ENCODE assay signal across 9 cellular contexts in the genomic region with DNA sequence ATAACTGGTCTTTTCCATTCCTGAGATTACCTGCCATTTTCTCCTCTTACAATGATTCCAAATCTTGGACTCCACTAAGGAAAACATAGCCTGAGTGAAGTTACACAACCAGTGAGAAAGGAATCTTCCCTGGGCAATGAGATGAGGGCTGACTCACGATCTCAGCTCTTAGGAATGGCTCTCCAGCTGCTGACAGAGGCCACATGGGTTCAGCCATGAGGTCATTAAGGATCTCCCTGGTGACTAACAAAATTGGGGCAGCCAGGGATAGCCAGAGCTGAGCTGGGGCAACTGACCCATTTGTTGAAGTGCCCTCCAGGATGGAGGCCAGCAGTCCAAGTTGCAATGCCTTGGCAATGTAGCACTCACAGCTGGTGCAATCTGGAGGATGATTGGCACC.
DNase-seq lines count a peak whose midpoint lies in the region; ATAC-seq, FAIRE-seq and TF ChIP-seq lines count a peak whose summit lies in the region.
"Had no signal": no experiment of that assay in that cellular context is flagged by ENCODE, and none has a peak within 500 bp of the region (broad histone marks: within the 10 kb centered on the region; RNA-seq: fewer than 3 reads in every experiment).

No MANE protein-coding gene starts in this region.

- no TSS peak for BruUV-seq in Calu3 (replicated peaks; lab: Mats Ljungman, UMichigan)

- peaks cover 14% of the 10 kb centered on the region for H3K27me3 Mint-ChIP-seq in Calu3 (ENCODE audit: unreplicated experiment)
- H3K27me3 Mint-ChIP-seq in stimulated activated memory B cell treated with anti-CD40 and anti-IgM and Interleukin-4, amounts not matched to agents 10 μg/mL and 1 μg/mL and 100 μg/mL, for 72 hours: peaks cover 17% of the 10 kb centered on the region

- peaks cover 6% of the 10 kb centered on the region for H3K9me3 Mint-ChIP-seq in Calu3 (ENCODE audit: low read depth, unreplicated experiment)
- H3K9me3 Mint-ChIP-seq in activated naive CD4-positive, alpha-beta T cell treated with anti-CD3 and anti-CD28 coated beads, Interleukin-2, amount 50 U/mL, for 72 hours: peaks cover 6 to 15% of the 10 kb centered on the region in 2 donors
- peaks cover 5% of the 10 kb centered on the region for H3K9me3 Mint-ChIP-seq in stimulated activated memory B cell treated with anti-CD40 and anti-IgM and Interleukin-4, amounts not matched to agents 10 μg/mL and 1 μg/mL and 100 μg/mL, for 72 hours

- intact Hi-C loops in Calu3 (cut with micrococcal nuclease; ENCODE audit: unreplicated experiment): no loop called here
- intact Hi-C loops in pancreas (cut with DNase I): no loop called here

- 57 to 73% methylated on average over 1 of the region's 1 CpG for WGBS in pancreas, 2 donors

- no peak overlapping the region for H3K4me3 Mint-ChIP-seq in Calu3 (ENCODE audit: low read depth, unreplicated experiment)
- H3K4me3 Mint-ChIP-seq in stimulated activated memory B cell treated with anti-CD40 and anti-IgM and Interleukin-4, amounts not matched to agents 10 μg/mL and 1 μg/mL and 100 μg/mL, for 72 hours: no peak overlapping the region

- ATAC-seq in RWPE2 (ENCODE audit: low read depth): peak; percentile 90
- peak in 3 of 4 donors; percentile 57 to 78 (median 74) for ATAC-seq in pancreas
- no peak for ATAC-seq in activated naive CD4-positive, alpha-beta T cell treated with anti-CD3 and anti-CD28 coated beads, Interleukin-2, amount 50 U/mL, for 72 hours
- no peak for ATAC-seq in stimulated activated memory B cell treated with anti-CD40 and anti-IgM and Interleukin-4, amounts not matched to agents 10 μg/mL and 1 μg/mL and 100 μg/mL, for 72 hours
- ATAC-seq: left colon had no signal

- CTCF ChIA-PET in Calu3 (lab: Charles Lee): no interaction called here

- DNase-seq in Calu3 (peak; percentile 22), RWPE2 (ENCODE audit: low spot score) (peak; percentile 71), fibroblast of the aortic adventitia (ENCODE audit: low read depth) (peak; percentile 98), pancreas (peak in 1 of 6 donors; percentile 13), UCSD-AML1 (lab: John Stamatoyannopoulos, UW; ENCODE audit: unreplicated experiment) (no peak)
- DNase-seq in activated naive CD4-positive, alpha-beta T cell treated with anti-CD3 and anti-CD28 coated beads, Interleukin-2, amount 50 U/mL, for 72 hours (ENCODE audit: low spot score in 2 of 2): no peak
- DNase-seq in stimulated activated CD4-positive, alpha-beta T cell treated with anti-CD3 and anti-CD28 coated beads, Interleukin-1b, Interleukin-23, amount 100 ng/mL, for 48 hours: no peak

- no peak for TF ChIP-seq CTCF in Calu3 (IDR thresholded peaks at IDR 0.05; ENCODE audit: unreplicated experiment)
- no peak for TF ChIP-seq CTCF in RWPE2 (IDR thresholded peaks at IDR 0.05; ENCODE audit: poor library complexity, severe bottlenecking)
- TF ChIP-seq CTCF in fibroblast of the aortic adventitia (IDR thresholded peaks at IDR 0.05; ENCODE audit: insufficient read depth, low read length): no peak
- TF ChIP-seq CTCF in pancreas (IDR thresholded peaks at IDR 0.05): no peak

- H3K4me1 ChIP-seq in RWPE2 (ENCODE audit: insufficient read depth, poor library complexity, severe bottlenecking) (peaks cover 8% of the 10 kb centered on the region), pancreas (no peaks in the 10 kb centered on the region)

- no peak overlapping the region for H3K27ac Mint-ChIP-seq in Calu3 (ENCODE audit: unreplicated experiment)
- peak overlapping the region in 1 of 2 donors; percentile 2 for H3K27ac Mint-ChIP-seq in activated naive CD4-positive, alpha-beta T cell treated with anti-CD3 and anti-CD28 coated beads, Interleukin-2, amount 50 U/mL, for 72 hours
- H3K27ac Mint-ChIP-seq in stimulated activated memory B cell treated with anti-CD40 and anti-IgM and Interleukin-4, amounts not matched to agents 10 μg/mL and 1 μg/mL and 100 μg/mL, for 72 hours: no peak overlapping the region

- H3K27me3 ChIP-seq in RWPE2 (ENCODE audit: insufficient read depth, poor library complexity, severe bottlenecking): no peaks in the 10 kb centered on the region
- H3K27me3 ChIP-seq in pancreas: no peaks in the 10 kb centered on the region

- H3K36me3 ChIP-seq in RWPE2 (ENCODE audit: low read depth) (no peaks in the 10 kb centered on the region), pancreas (no peaks in the 10 kb centered on the region)

- no peak for FAIRE-seq in pancreas (lab: Jason Lieb, UNC)

- no peak overlapping the region for H3K4me3 ChIP-seq in RWPE2 (ENCODE audit: severe bottlenecking)
- H3K4me3 ChIP-seq in fibroblast of the aortic adventitia (ENCODE audit: low read depth, low read length): no peak overlapping the region
- no peak overlapping the region for H3K4me3 ChIP-seq in pancreas

- H3K27ac ChIP-seq in RWPE2 (ENCODE audit: poor library complexity, severe bottlenecking): peak overlapping the region; percentile 21
- H3K27ac ChIP-seq in pancreas: no peak overlapping the region

- no peaks in the 10 kb centered on the region for H3K36me3 Mint-ChIP-seq in Calu3 (ENCODE audit: insufficient read depth, unreplicated experiment)
- H3K36me3 Mint-ChIP-seq in activated naive CD4-positive, alpha-beta T cell treated with anti-CD3 and anti-CD28 coated beads, Interleukin-2, amount 50 U/mL, for 72 hours: peaks cover 6 to 7% of the 10 kb centered on the region in 2 donors
- H3K36me3 Mint-ChIP-seq in stimulated activated memory B cell treated with anti-CD40 and anti-IgM and Interleukin-4, amounts not matched to agents 10 μg/mL and 1 μg/mL and 100 μg/mL, for 72 hours: peaks cover 5% of the 10 kb centered on the region

- H3K4me1 Mint-ChIP-seq in Calu3 (ENCODE audit: low read depth, unreplicated experiment): peaks cover 9% of the 10 kb centered on the region
- no peaks in the 10 kb centered on the region for H3K4me1 Mint-ChIP-seq in stimulated activated memory B cell treated with anti-CD40 and anti-IgM and Interleukin-4, amounts not matched to agents 10 μg/mL and 1 μg/mL and 100 μg/mL, for 72 hours

- H3K9me3 ChIP-seq in RWPE2 (ENCODE audit: severe bottlenecking): no peaks in the 10 kb centered on the region
- no peaks in the 10 kb centered on the region for H3K9me3 ChIP-seq in pancreas

Comparison
In these comparisons a context has a peak if more than half of its experiments do, and no peak if none do; other contexts are left out.
1. DNase-seq: peak in Calu3 (single experiment), RWPE2 (single experiment) and fibroblast of the aortic adventitia (single experiment); none in activated naive CD4-positive, alpha-beta T cell treated with anti-CD3 and anti-CD28 coated beads, Interleukin-2, amount 50 U/mL, for 72 hours (0 of 2), UCSD-AML1 (single experiment) and stimulated activated CD4-positive, alpha-beta T cell treated with anti-CD3 and anti-CD28 coated beads, Interleukin-1b, Interleukin-23, amount 100 ng/mL, for 48 hours (single experiment).
2. ATAC-seq: peak in RWPE2 (single experiment) and pancreas (3 of 4); none in activated naive CD4-positive, alpha-beta T cell treated with anti-CD3 and anti-CD28 coated beads, Interleukin-2, amount 50 U/mL, for 72 hours (0 of 2) and stimulated activated memory B cell treated with anti-CD40 and anti-IgM and Interleukin-4, amounts not matched to agents 10 μg/mL and 1 μg/mL and 100 μg/mL, for 72 hours (single experiment).